10 cellular contexts compared by ENCODE assay signal in genomic region chr19:41299755-41300089, GRCh38. TPM values are rescaled to one million over a fixed set of nuclear protein-coding genes. Genes with fewer than 3 reads are reported as not detected.
DNase-seq lines count a peak whose midpoint lies in the region; ATAC-seq and TF ChIP-seq lines count a peak whose summit lies in the region.
"Had no signal": no experiment of that assay in that cellular context is flagged by ENCODE, and none has a peak within 500 bp of the region (broad histone marks: within the 10 kb centered on the region; RNA-seq: fewer than 3 reads in every experiment).

No MANE protein-coding gene starts in this region.

- H3K9me3 ChIP-seq in heart left ventricle = no peaks in the 10 kb centered on the region
- H3K9me3 ChIP-seq: ovary had no signal

- TF ChIP-seq CTCF in heart left ventricle (IDR thresholded peaks at IDR 0.05) = no peak

- intact Hi-C loops in activated T-helper 2 cell treated with anti-CD3 and anti-CD28 coated beads, Interferon-gamma antibody, Interleukin-2, Interleukin-4, amounts not matched to agents 10 μg/mL and 5 μg/mL and 100 μg/mL, durations not matched to agents 14 hours and 24 hours and 36 hours (cut with micrococcal nuclease) = no loop called here
- intact Hi-C loops in heart left ventricle (cut with DNase I) = loop anchor here in 7 of 10 donors (2.0 to 10.0 kb wide), 6 partner anchors 35 to 265 kb away; partner anchors contain the start of genes HNRNPUL1 (in 2 of the 7) and DMAC2 (in 1 of the 7)

- no peak for TF ChIP-seq POLR2A in heart left ventricle (IDR thresholded peaks at IDR 0.05)

- peaks cover 6 to 80% (median 52%) of the 10 kb centered on the region in 12 donors for H3K4me1 ChIP-seq in heart left ventricle

- no peaks in the 10 kb centered on the region for H3K9me3 Mint-ChIP-seq in activated T-helper 2 cell treated with anti-CD3 and anti-CD28 coated beads, Interferon-gamma antibody, Interleukin-2, Interleukin-4, amounts not matched to agents 10 μg/mL and 5 μg/mL and 100 μg/mL, durations not matched to agents 14 hours and 24 hours and 36 hours
- H3K9me3 Mint-ChIP-seq in stimulated activated naive B cell treated with anti-CD40 and anti-IgM and Interleukin-4, amounts not matched to agents 10 μg/mL and 1 μg/mL and 100 μg/mL, for 72 hours = no peaks in the 10 kb centered on the region

- peak overlapping the region; percentile 78 to 96 (median 88) for H3K27ac ChIP-seq in heart left ventricle
- H3K27ac ChIP-seq: ovary had no signal

- H3K27ac Mint-ChIP-seq in activated T-helper 2 cell treated with anti-CD3 and anti-CD28 coated beads, Interferon-gamma antibody, Interleukin-2, Interleukin-4, amounts not matched to agents 10 μg/mL and 5 μg/mL and 100 μg/mL, durations not matched to agents 14 hours and 24 hours and 36 hours = peak overlapping the region; percentile 33
- peak overlapping the region; percentile 65 for H3K27ac Mint-ChIP-seq in stimulated activated naive B cell treated with anti-CD40 and anti-IgM and Interleukin-4, amounts not matched to agents 10 μg/mL and 1 μg/mL and 100 μg/mL, for 72 hours

- no peak overlapping the region for H3K4me3 Mint-ChIP-seq in activated T-helper 2 cell treated with anti-CD3 and anti-CD28 coated beads, Interferon-gamma antibody, Interleukin-2, Interleukin-4, amounts not matched to agents 10 μg/mL and 5 μg/mL and 100 μg/mL, durations not matched to agents 14 hours and 24 hours and 36 hours (ENCODE audit: low read depth)
- H3K4me3 Mint-ChIP-seq in stimulated activated naive B cell treated with anti-CD40 and anti-IgM and Interleukin-4, amounts not matched to agents 10 μg/mL and 1 μg/mL and 100 μg/mL, for 72 hours = no peak overlapping the region

- peaks cover 5 to 95% (median 79%) of the 10 kb centered on the region in 9 donors for H3K36me3 ChIP-seq in heart left ventricle
- H3K36me3 ChIP-seq: ovary had no signal

- no peaks in the 10 kb centered on the region for H3K27me3 Mint-ChIP-seq in activated T-helper 2 cell treated with anti-CD3 and anti-CD28 coated beads, Interferon-gamma antibody, Interleukin-2, Interleukin-4, amounts not matched to agents 10 μg/mL and 5 μg/mL and 100 μg/mL, durations not matched to agents 14 hours and 24 hours and 36 hours (ENCODE audit: low read depth)
- no peaks in the 10 kb centered on the region for H3K27me3 Mint-ChIP-seq in stimulated activated naive B cell treated with anti-CD40 and anti-IgM and Interleukin-4, amounts not matched to agents 10 μg/mL and 1 μg/mL and 100 μg/mL, for 72 hours

- no peak overlapping the region for H3K4me3 ChIP-seq in heart left ventricle
- H3K4me3 ChIP-seq: ovary had no signal

- peak; percentile 53 to 71 (median 64) for ATAC-seq in heart left ventricle
- ATAC-seq in stimulated activated naive B cell treated with anti-CD40 and anti-IgM and Interleukin-4, amounts not matched to agents 10 μg/mL and 1 μg/mL and 100 μg/mL, for 72 hours (replicated peaks) = no peak
- ATAC-seq in GM19452 (IDR thresholded peaks at IDR 0.05; ENCODE audit: unreplicated experiment) = no peak
- ATAC-seq: Panc1 had no signal

- in situ Hi-C loops in ACHN (cut with HindIII; ENCODE audit: low pct_ligation_motif_present, low pct_unique_long_range_greater_than_20kb, low sequenced_read_pairs) = no loop called here

- no peaks in the 10 kb centered on the region for H3K27me3 ChIP-seq in heart left ventricle
- H3K27me3 ChIP-seq: ovary had no signal

- peaks cover 83% of the 10 kb centered on the region for H3K4me1 Mint-ChIP-seq in activated T-helper 2 cell treated with anti-CD3 and anti-CD28 coated beads, Interferon-gamma antibody, Interleukin-2, Interleukin-4, amounts not matched to agents 10 μg/mL and 5 μg/mL and 100 μg/mL, durations not matched to agents 14 hours and 24 hours and 36 hours (ENCODE audit: low read depth)
- peaks cover 46 to 80% of the 10 kb centered on the region in 2 donors for H3K4me1 Mint-ChIP-seq in stimulated activated naive B cell treated with anti-CD40 and anti-IgM and Interleukin-4, amounts not matched to agents 10 μg/mL and 1 μg/mL and 100 μg/mL, for 72 hours

- peaks cover 92% of the 10 kb centered on the region for H3K36me3 Mint-ChIP-seq in activated T-helper 2 cell treated with anti-CD3 and anti-CD28 coated beads, Interferon-gamma antibody, Interleukin-2, Interleukin-4, amounts not matched to agents 10 μg/mL and 5 μg/mL and 100 μg/mL, durations not matched to agents 14 hours and 24 hours and 36 hours (ENCODE audit: low read depth)
- H3K36me3 Mint-ChIP-seq in stimulated activated naive B cell treated with anti-CD40 and anti-IgM and Interleukin-4, amounts not matched to agents 10 μg/mL and 1 μg/mL and 100 μg/mL, for 72 hours = peaks cover 68 to 79% of the 10 kb centered on the region in 2 donors

- DNase-seq in NCI-H82 (lab: John Stamatoyannopoulos, UW) (peak; percentile 44), NCI-H82 treated with DMSO at 0.1 percent for 48 hours (lab: John Stamatoyannopoulos, UW; ENCODE audit: unreplicated experiment) (no peak), heart left ventricle (peak in 4 of 5 donors; percentile 79 to 90 (median 84)), NCI-H146 treated with DMSO at 0.1 percent for 48 hours (lab: John Stamatoyannopoulos, UW; ENCODE audit: unreplicated experiment) (no peak), ACHN (no peak)
- DNase-seq in activated T-helper 2 cell treated with anti-CD3 and anti-CD28 coated beads, Interferon-gamma antibody, Interleukin-2, Interleukin-4, amounts not matched to agents 10 μg/mL and 5 μg/mL and 100 μg/mL, durations not matched to agents 14 hours and 24 hours and 36 hours (ENCODE audit: low spot score) = no peak
- DNase-seq in stimulated activated naive B cell treated with anti-CD40 and anti-IgM and Interleukin-4, amounts not matched to agents 10 μg/mL and 1 μg/mL and 100 μg/mL, for 72 hours = no peak

- 14 to 24% (median 19%) methylated on average over 4 of the region's 4 CpGs for WGBS in heart left ventricle, 4 donors

RNA-seq across cellular contexts. Expression of gene CCDC97, which starts 10.2 kb away (rescaled TPM):
- 33.5 and 34.4 TPM in 2 replicates for total RNA-seq in activated T-helper 2 cell treated with anti-CD3 and anti-CD28 coated beads, Interferon-gamma antibody, Interleukin-2, Interleukin-4, amounts not matched to agents 10 μg/mL and 5 μg/mL and 100 μg/mL, durations not matched to agents 14 hours and 24 hours and 36 hours
- 10 to 100 TPM; 10.0 to 22.2 (median 14.2) TPM for total RNA-seq in heart left ventricle
- 10 to 100 TPM; 12.8 to 16.0 TPM for polyA plus RNA-seq in heart left ventricle

RNA-seq across cellular contexts. Expression of gene HNRNPUL1, which starts 35.5 kb away (rescaled TPM):
- total RNA-seq in activated T-helper 2 cell treated with anti-CD3 and anti-CD28 coated beads, Interferon-gamma antibody, Interleukin-2, Interleukin-4, amounts not matched to agents 10 μg/mL and 5 μg/mL and 100 μg/mL, durations not matched to agents 14 hours and 24 hours and 36 hours = 283 and 294 TPM in 2 replicates
- 100 to 1,000 TPM in 7 of 9 donors, 10 to 100 TPM in 2; 88.7 to 138 (median 115) TPM for total RNA-seq in heart left ventricle
- 10 to 100 TPM; 64.2 to 91.0 TPM for polyA plus RNA-seq in heart left ventricle

RNA-seq across cellular contexts. Expression of gene TGFB1, which starts 54.0 kb away (rescaled TPM):
- total RNA-seq in activated T-helper 2 cell treated with anti-CD3 and anti-CD28 coated beads, Interferon-gamma antibody, Interleukin-2, Interleukin-4, amounts not matched to agents 10 μg/mL and 5 μg/mL and 100 μg/mL, durations not matched to agents 14 hours and 24 hours and 36 hours = 125 and 126 TPM in 2 replicates
- 10 to 100 TPM in 8 of 9 donors, 1 to 10 TPM in 1; 9.4 to 68.8 (median 13.9) TPM for total RNA-seq in heart left ventricle
- polyA plus RNA-seq in heart left ventricle = 10 to 100 TPM; 13.4 to 24.0 TPM

Comparison
In these comparisons a context has a peak if more than half of its experiments do, and no peak if none do; other contexts are left out.
1. DNase-seq: peak in NCI-H82 (single experiment) and heart left ventricle (4 of 5); none in NCI-H82 treated with DMSO at 0.1 percent for 48 hours (single experiment), activated T-helper 2 cell treated with anti-CD3 and anti-CD28 coated beads, Interferon-gamma antibody, Interleukin-2, Interleukin-4, amounts not matched to agents 10 μg/mL and 5 μg/mL and 100 μg/mL, durations not matched to agents 14 hours and 24 hours and 36 hours (single experiment), stimulated activated naive B cell treated with anti-CD40 and anti-IgM and Interleukin-4, amounts not matched to agents 10 μg/mL and 1 μg/mL and 100 μg/mL, for 72 hours (single experiment), NCI-H146 treated with DMSO at 0.1 percent for 48 hours (single experiment) and ACHN (single experiment).
2. ATAC-seq: peak in heart left ventricle (4 of 4); none in stimulated activated naive B cell treated with anti-CD40 and anti-IgM and Interleukin-4, amounts not matched to agents 10 μg/mL and 1 μg/mL and 100 μg/mL, for 72 hours (0 of 2) and GM19452 (single experiment).